1 cellular context compared by ENCODE assay signal in the genomic region with DNA sequence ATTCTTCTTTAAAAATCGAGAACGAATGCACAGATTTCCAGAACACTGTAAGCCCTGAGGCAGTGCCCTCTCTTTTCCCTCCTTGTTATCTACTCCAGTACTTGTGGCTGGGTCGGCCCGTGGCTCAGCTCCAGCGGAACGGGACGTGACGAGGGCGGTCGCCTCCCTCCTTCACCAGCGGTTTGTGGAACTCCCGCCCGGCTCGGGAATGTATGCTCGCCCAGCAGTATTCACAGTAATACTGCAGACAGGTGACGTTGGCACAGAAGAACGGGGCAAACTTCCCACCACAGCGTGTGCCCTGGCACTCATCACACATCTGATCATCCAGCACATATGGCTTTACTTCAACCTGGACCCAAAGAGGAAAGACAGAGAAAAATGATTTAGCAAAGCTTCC.
TF ChIP-seq lines count a peak whose summit lies in the region.

No MANE protein-coding gene starts in this region.

TF ChIP-seq in GM23338, 12 proteins besides CTCF, POLR2A, EP300 and RAD21 (continued from another document):
- TF ChIP-seq, protein P1, sequence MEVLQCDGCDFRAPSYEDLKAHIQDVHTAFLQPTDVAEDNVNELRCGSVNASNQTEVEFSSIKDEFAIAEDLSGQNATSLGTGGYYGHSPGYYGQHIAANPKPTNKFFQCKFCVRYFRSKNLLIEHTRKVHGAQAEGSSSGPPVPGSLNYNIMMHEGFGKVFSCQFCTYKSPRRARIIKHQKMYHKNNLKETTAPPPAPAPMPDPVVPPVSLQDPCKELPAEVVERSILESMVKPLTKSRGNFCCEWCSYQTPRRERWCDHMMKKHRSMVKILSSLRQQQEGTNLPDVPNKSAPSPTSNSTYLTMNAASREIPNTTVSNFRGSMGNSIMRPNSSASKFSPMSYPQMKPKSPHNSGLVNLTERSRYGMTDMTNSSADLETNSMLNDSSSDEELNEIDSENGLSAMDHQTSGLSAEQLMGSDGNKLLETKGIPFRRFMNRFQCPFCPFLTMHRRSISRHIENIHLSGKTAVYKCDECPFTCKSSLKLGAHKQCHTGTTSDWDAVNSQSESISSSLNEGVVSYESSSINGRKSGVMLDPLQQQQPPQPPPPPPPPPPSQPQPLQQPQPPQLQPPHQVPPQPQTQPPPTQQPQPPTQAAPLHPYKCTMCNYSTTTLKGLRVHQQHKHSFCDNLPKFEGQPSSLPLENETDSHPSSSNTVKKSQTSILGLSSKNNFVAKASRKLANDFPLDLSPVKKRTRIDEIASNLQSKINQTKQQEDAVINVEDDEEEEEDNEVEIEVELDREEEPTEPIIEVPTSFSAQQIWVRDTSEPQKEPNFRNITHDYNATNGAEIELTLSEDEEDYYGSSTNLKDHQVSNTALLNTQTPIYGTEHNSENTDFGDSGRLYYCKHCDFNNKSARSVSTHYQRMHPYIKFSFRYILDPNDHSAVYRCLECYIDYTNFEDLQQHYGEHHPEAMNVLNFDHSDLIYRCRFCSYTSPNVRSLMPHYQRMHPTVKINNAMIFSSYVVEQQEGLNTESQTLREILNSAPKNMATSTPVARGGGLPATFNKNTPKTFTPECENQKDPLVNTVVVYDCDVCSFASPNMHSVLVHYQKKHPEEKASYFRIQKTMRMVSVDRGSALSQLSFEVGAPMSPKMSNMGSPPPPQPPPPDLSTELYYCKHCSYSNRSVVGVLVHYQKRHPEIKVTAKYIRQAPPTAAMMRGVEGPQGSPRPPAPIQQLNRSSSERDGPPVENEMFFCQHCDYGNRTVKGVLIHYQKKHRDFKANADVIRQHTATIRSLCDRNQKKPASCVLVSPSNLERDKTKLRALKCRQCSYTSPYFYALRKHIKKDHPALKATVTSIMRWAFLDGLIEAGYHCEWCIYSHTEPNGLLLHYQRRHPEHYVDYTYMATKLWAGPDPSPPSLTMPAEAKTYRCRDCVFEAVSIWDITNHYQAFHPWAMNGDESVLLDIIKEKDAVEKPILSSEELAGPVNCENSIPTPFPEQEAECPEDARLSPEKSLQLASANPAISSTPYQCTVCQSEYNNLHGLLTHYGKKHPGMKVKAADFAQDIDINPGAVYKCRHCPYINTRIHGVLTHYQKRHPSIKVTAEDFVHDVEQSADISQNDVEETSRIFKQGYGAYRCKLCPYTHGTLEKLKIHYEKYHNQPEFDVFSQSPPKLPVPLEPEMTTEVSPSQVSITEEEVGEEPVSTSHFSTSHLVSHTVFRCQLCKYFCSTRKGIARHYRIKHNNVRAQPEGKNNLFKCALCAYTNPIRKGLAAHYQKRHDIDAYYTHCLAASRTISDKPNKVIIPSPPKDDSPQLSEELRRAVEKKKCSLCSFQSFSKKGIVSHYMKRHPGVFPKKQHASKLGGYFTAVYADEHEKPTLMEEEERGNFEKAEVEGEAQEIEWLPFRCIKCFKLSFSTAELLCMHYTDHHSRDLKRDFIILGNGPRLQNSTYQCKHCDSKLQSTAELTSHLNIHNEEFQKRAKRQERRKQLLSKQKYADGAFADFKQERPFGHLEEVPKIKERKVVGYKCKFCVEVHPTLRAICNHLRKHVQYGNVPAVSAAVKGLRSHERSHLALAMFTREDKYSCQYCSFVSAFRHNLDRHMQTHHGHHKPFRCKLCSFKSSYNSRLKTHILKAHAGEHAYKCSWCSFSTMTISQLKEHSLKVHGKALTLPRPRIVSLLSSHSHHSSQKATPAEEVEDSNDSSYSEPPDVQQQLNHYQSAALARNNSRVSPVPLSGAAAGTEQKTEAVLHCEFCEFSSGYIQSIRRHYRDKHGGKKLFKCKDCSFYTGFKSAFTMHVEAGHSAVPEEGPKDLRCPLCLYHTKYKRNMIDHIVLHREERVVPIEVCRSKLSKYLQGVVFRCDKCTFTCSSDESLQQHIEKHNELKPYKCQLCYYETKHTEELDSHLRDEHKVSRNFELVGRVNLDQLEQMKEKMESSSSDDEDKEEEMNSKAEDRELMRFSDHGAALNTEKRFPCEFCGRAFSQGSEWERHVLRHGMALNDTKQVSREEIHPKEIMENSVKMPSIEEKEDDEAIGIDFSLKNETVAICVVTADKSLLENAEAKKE (CRISPR knock-in tag; IDR thresholded peaks at IDR 0.05): no peak
